ENCODE assay signal across 1 cellular context in genomic region chr5:135462304-135462703, GRCh38.
TF ChIP-seq lines count a peak whose summit lies in the region.

No MANE protein-coding gene starts in this region.

TF ChIP-seq in SK-N-SH, 30 proteins besides CTCF, POLR2A, EP300 and RAD21 (continued from another document):
- no peak for TF ChIP-seq ZBTB33 (IDR thresholded peaks at IDR 0.05; ENCODE audit: borderline replicate concordance, low read depth)
- TF ChIP-seq TEAD4 (IDR thresholded peaks at IDR 0.05; ENCODE audit: borderline replicate concordance, insufficient read depth), result no peak
TF ChIP-seq in SK-N-SH: peak in this region for 0.
